Comparison of ENCODE assay signal across 7 cellular contexts in the genomic region with DNA sequence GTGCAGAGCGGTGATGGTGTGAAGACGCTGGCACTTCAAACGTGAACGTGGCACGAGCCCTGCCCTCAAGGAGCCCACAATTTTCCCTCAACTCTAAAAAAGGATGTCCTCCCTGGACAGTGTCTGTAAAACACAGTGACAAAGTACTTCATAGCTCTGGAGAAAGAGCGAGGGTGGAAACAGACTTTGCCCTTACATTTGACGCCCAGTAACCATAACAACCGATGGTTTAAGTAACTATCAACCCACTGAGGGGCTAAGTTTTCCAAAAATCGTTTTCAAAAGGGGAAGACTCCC. TPM values are rescaled to one million over a fixed set of nuclear protein-coding genes. Genes with fewer than 3 reads are reported as not detected.
DNase-seq lines count a peak whose midpoint lies in the region; ATAC-seq and TF ChIP-seq lines count a peak whose summit lies in the region.

No MANE protein-coding gene starts in this region.

- no peaks in the 10 kb centered on the region for H3K27me3 ChIP-seq in heart left ventricle

- POLR2A ChIA-PET in HEK293T (lab: Yijun Ruan, JAX) = interaction anchor here (0.8 to 3.4 kb wide), 6 partner anchors 8 to 116 kb away, joined by 3 to 34 read pairs (median 5); no protein-coding TSS in a partner anchor

- no peak for DNase-seq in HEK293T (ENCODE audit: extremely low spot score)
- DNase-seq in heart left ventricle = no peak
- DNase-seq in cerebellum (ENCODE audit: low spot score) = no peak
- DNase-seq in GM19240 (ENCODE audit: insufficient read length, low spot score) = no peak
- no peak for DNase-seq in stimulated activated CD4-positive, alpha-beta T cell treated with anti-CD3 and anti-CD28 coated beads, Interleukin-1b, Interleukin-23, amount 100 ng/mL, for 48 hours

- TF ChIP-seq CTCF in VCaP (conservative IDR thresholded peaks at IDR 0.05) (no peak), heart left ventricle (IDR thresholded peaks at IDR 0.05) (no peak)

- peak in 3 of 4 donors; percentile 2 to 29 (median 16) for ATAC-seq in heart left ventricle

- intact Hi-C loops in heart left ventricle (cut with DNase I) = loop anchor here in 8 of 10 donors (1.0 to 5.0 kb wide), 4 partner anchors 45 to 116 kb away; no protein-coding TSS in a partner anchor

- peaks cover 4 to 56% (median 36%) of the 10 kb centered on the region in 12 donors for H3K4me1 ChIP-seq in heart left ventricle

- peak overlapping the region; percentile 86 to 100 (median 96) for H3K4me3 ChIP-seq in heart left ventricle
- peak overlapping the region; percentile 74 to 100 (median 97) for H3K4me3 ChIP-seq in skin epidermis

- CTCF ChIA-PET in HEK293T (lab: Yijun Ruan, JAX) = no interaction called here

- TF ChIP-seq POLR2A in heart left ventricle (IDR thresholded peaks at IDR 0.05) = no peak

- no peaks in the 10 kb centered on the region for H3K9me3 ChIP-seq in heart left ventricle

- H3K27ac ChIP-seq in VCaP (peak overlapping the region; percentile 82), heart left ventricle (peak overlapping the region; percentile 62 to 97 (median 93)), skin epidermis (peak overlapping the region; percentile 69 to 94 (median 90))

- WGBS in heart left ventricle, 4 donors = 11 to 15% (median 15%) methylated on average over 9 of the region's 9 CpGs

- no peaks in the 10 kb centered on the region for H3K36me3 ChIP-seq in heart left ventricle

TF ChIP-seq in HEK293T, 16 proteins besides CTCF, POLR2A, EP300 and RAD21:
- peak; percentile 63 for TF ChIP-seq L3MBTL2 (conservative IDR thresholded peaks at IDR 0.05)
- no peak for TF ChIP-seq ZNF384 (IDR thresholded peaks at IDR 0.05)

RNA-seq across cellular contexts. Expression of a gene that starts 1.0 kb away (rescaled TPM):
- total RNA-seq in heart left ventricle (10 to 100 TPM; 42.2 to 55.8 (median 51.1) TPM), cerebellum (26.9 TPM)
- polyA plus RNA-seq in heart left ventricle = 10 to 100 TPM; 16.8 to 49.1 TPM
